In the genomic region with DNA sequence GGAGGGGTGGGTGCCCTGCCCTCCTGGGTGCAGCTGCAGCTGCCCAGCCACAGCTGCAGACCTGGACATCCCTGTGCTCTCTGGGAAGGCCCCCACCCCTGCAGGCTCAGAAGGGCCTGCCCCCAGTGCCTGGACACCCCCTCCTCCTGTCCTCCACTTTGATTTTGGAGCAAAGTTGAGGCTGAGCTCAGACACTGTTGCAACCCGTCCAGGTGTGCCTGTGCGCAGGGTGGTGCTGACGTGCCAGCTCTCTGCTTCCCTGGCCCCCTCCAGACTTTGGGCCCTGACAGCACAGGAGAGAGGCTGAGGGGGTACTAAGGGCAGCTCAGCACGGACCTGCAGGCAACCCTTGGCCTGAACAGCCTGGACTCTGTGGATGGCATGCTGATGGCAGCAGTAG, we compare ENCODE assay signal across 22 cellular contexts.
"Had no signal": no experiment of that assay in that cellular context is flagged by ENCODE, and none has a peak within 500 bp of the region (broad histone marks: within the 10 kb centered on the region; RNA-seq: fewer than 3 reads in every experiment).

No MANE protein-coding gene starts in this region.

- H3K4me3 Mint-ChIP-seq: brain, naive B cell, neural crest cell had no signal

- H3K4me3 ChIP-seq: cardiac muscle cell, colonic mucosa, dorsolateral prefrontal cortex, heart left ventricle, left ventricle myocardium inferior, pancreas, psoas muscle, right lobe of liver, testis, tibial nerve had no signal

- DNase-seq: colonic mucosa; dorsolateral prefrontal cortex; effector CD8-positive, alpha-beta T cell; foreskin melanocyte; heart left ventricle; hippocampal formation; islet precursor cell; left ventricle myocardium inferior; mesendoderm; naive B cell; psoas muscle; retina; stimulated activated CD4-positive, alpha-beta T cell treated with anti-CD3 and anti-CD28 coated beads, Interleukin-2, amount 100 ng/mL, for 24 hours; stimulated activated CD4-positive, alpha-beta T cell treated with anti-CD3 and anti-CD28 coated beads, Interleukin-4, amount 100 ng/mL, for 4 hours; stimulated activated naive CD4-positive, alpha-beta T cell treated with Interleukin-2 at 50 U/mL for 16 hours; testis had no signal

- H3K9me3 ChIP-seq: colonic mucosa, pancreas, psoas muscle, right lobe of liver, testis had no signal

- H3K27ac Mint-ChIP-seq: brain, naive B cell had no signal

- H3K36me3 ChIP-seq: cardiac muscle cell, colonic mucosa, heart left ventricle, left ventricle myocardium inferior, pancreas, right lobe of liver, tibial nerve had no signal

- H3K27ac ChIP-seq: cardiac muscle cell, colonic mucosa, dorsolateral prefrontal cortex, heart left ventricle, left ventricle myocardium inferior, pancreas, psoas muscle, right lobe of liver, testis, tibial nerve had no signal

- H3K4me1 Mint-ChIP-seq: brain, naive B cell, neural crest cell had no signal

- H3K27me3 Mint-ChIP-seq: naive B cell had no signal

- ATAC-seq: heart left ventricle, pancreas, psoas muscle had no signal

- H3K9me3 Mint-ChIP-seq: brain, neural crest cell had no signal

- H3K27me3 ChIP-seq: cardiac muscle cell, colonic mucosa, dorsolateral prefrontal cortex, heart left ventricle, pancreas, right lobe of liver, testis, tibial nerve had no signal

- H3K4me1 ChIP-seq: colonic mucosa, heart left ventricle, left ventricle myocardium inferior, pancreas, psoas muscle, right lobe of liver, testis, tibial nerve had no signal

- H3K36me3 Mint-ChIP-seq: brain, naive B cell had no signal
